ENCODE assay signal across 17 cellular contexts in genomic region chr4:6275898-6276563, GRCh38. TPM values are rescaled to one million over a fixed set of nuclear protein-coding genes. Genes with fewer than 3 reads are reported as not detected.
DNase-seq lines count a peak whose midpoint lies in the region; ATAC-seq and TF ChIP-seq lines count a peak whose summit lies in the region.
"Had no signal": no experiment of that assay in that cellular context is flagged by ENCODE, and none has a peak within 500 bp of the region (broad histone marks: within the 10 kb centered on the region; RNA-seq: fewer than 3 reads in every experiment).

No MANE protein-coding gene starts in this region.

- H3K4me1 Mint-ChIP-seq in type B pancreatic cell (ENCODE audit: unreplicated experiment) = peaks cover 34% of the 10 kb centered on the region

- 65 to 68% methylated on average over 20 of the region's 20 CpGs for WGBS in heart right ventricle, 2 donors

- peaks cover 23% of the 10 kb centered on the region for H3K79me2 ChIP-seq in osteoblast (ENCODE audit: insufficient read depth, low read length)

- H3K4me3 ChIP-seq in ascending aorta = peak overlapping the region in 1 of 2 donors; percentile 21
- H3K4me3 ChIP-seq in heart right ventricle = no peak overlapping the region
- H3K4me3 ChIP-seq in osteoblast (ENCODE audit: insufficient read depth, low read length) = no peak overlapping the region
- H3K4me3 ChIP-seq: breast epithelium had no signal

- H3K36me3 ChIP-seq in ascending aorta (peaks cover 3 to 24% of the 10 kb centered on the region in 2 donors), heart right ventricle (peaks cover 0 to 24% (median 0%) of the 10 kb centered on the region in 9 donors), osteoblast (ENCODE audit: insufficient read depth, low read length) (no peaks in the 10 kb centered on the region)
- H3K36me3 ChIP-seq: breast epithelium had no signal

- intact Hi-C loops in ascending aorta (cut with DNase I) = loop anchor here (10.0 kb wide), 2 partner anchors 299 to 1281 kb away; partner anchors contain the start of gene MAN2B2
- intact Hi-C loops in heart right ventricle (cut with DNase I) = no loop called here

- H4K20me1 ChIP-seq in osteoblast (ENCODE audit: insufficient read depth, low read length) = peaks cover 87% of the 10 kb centered on the region

- H3K27ac ChIP-seq in ascending aorta (peak overlapping the region; percentile 64 to 73), heart right ventricle (peak overlapping the region; percentile 15 to 86 (median 76)), osteoblast (ENCODE audit: low read depth, low read length) (no peak overlapping the region)

- H3K4me2 ChIP-seq in osteoblast (ENCODE audit: insufficient read depth, low read length) = no peak overlapping the region

- ATAC-seq in heart right ventricle = peak in 4 of 8 donors; percentile 8 to 49 (median 30)
- ATAC-seq in GM21825 (IDR thresholded peaks at IDR 0.05; ENCODE audit: unreplicated experiment) = no peak

- H3K27ac Mint-ChIP-seq in type B pancreatic cell = peak overlapping the region; percentile 71
- H3K27ac Mint-ChIP-seq: HFFc6 had no signal

- no peaks in the 10 kb centered on the region for H3K27me3 Mint-ChIP-seq in type B pancreatic cell

- no peaks in the 10 kb centered on the region for H3K36me3 Mint-ChIP-seq in type B pancreatic cell
- H3K36me3 Mint-ChIP-seq: naive B cell had no signal

- no peaks in the 10 kb centered on the region for H3K9me3 Mint-ChIP-seq in type B pancreatic cell
- H3K9me3 Mint-ChIP-seq: HFFc6, naive B cell had no signal

- H3K4me1 ChIP-seq in ascending aorta = peaks cover 30 to 74% of the 10 kb centered on the region in 2 donors
- H3K4me1 ChIP-seq in heart right ventricle = peaks cover 56 to 100% (median 82%) of the 10 kb centered on the region in 9 donors
- peaks cover 42% of the 10 kb centered on the region for H3K4me1 ChIP-seq in osteoblast (ENCODE audit: insufficient read depth, low read length)

- no peaks in the 10 kb centered on the region for H3K9me3 ChIP-seq in ascending aorta
- no peaks in the 10 kb centered on the region for H3K9me3 ChIP-seq in heart right ventricle
- no peaks in the 10 kb centered on the region for H3K9me3 ChIP-seq in osteoblast (ENCODE audit: low read depth, low read length)
- H3K9me3 ChIP-seq: breast epithelium had no signal

- DNase-seq in ascending aorta (ENCODE audit: low spot score in 2 of 2) (no peak), heart right ventricle (peak in 1 of 2 donors; percentile 31), osteoblast (ENCODE audit: insufficient read length, low spot score, missing footprints) (peak; percentile 81), type B pancreatic cell (ENCODE audit: extremely low spot score, unreplicated experiment) (no peak), GDM1 (lab: John Stamatoyannopoulos, UW) (no peak)
- no peak for DNase-seq in activated CD4-positive, alpha-beta T cell treated with anti-CD3 and anti-CD28 coated beads for 1 hour
- DNase-seq: activated naive CD4-positive, alpha-beta T cell treated with Interleukin-2 at 50 U/mL for 16 hours; DND-41; HFFc6; Karpas-422; naive B cell; NCI-H1436 treated with DMSO at 0.1 percent for 48 hours; NCI-H446 treated with DMSO at 0.1 percent for 48 hours; OCI-M1; stimulated activated naive CD4-positive, alpha-beta T cell treated with Interleukin-2 at 50 U/mL for 16 hours had no signal

- H3K4me3 Mint-ChIP-seq in type B pancreatic cell = peak overlapping the region; percentile 14
- H3K4me3 Mint-ChIP-seq: HFFc6 had no signal

- H3K27me3 ChIP-seq in ascending aorta = no peaks in the 10 kb centered on the region
- H3K27me3 ChIP-seq in heart right ventricle = peaks cover 0 to 2% (median 0%) of the 10 kb centered on the region in 7 donors
- H3K27me3 ChIP-seq in osteoblast (ENCODE audit: insufficient read depth, low read length) = no peaks in the 10 kb centered on the region
- H3K27me3 ChIP-seq: breast epithelium had no signal

- TF ChIP-seq CTCF in ascending aorta (IDR thresholded peaks at IDR 0.05) (no peak), heart right ventricle (IDR thresholded peaks at IDR 0.05) (no peak), osteoblast (IDR thresholded peaks at IDR 0.05; ENCODE audit: extremely low read depth, low read depth, low read length) (no peak), type B pancreatic cell (conservative IDR thresholded peaks at IDR 0.05) (no peak)

- no peak overlapping the region for H2AFZ ChIP-seq in osteoblast (ENCODE audit: low read length)

RNA-seq across cellular contexts. Expression of gene WFS1, which starts 6.4 kb away (rescaled TPM):
- total RNA-seq in ascending aorta = 166 TPM
- 100 to 1,000 TPM in 3 of 10 donors, 10 to 100 TPM in 7; 53.3 to 119 (median 78.3) TPM for total RNA-seq in heart right ventricle
- polyA plus RNA-seq in heart right ventricle = 10 to 100 TPM; 35.0 to 58.7 TPM
- total RNA-seq in osteoblast = 12.1 and 17.0 TPM in 2 replicates
- 41.1 and 48.7 TPM in 2 replicates for total RNA-seq in type B pancreatic cell (ENCODE audit: low replicate concordance)
